26 cellular contexts compared by ENCODE assay signal in genomic region chr16:67731071-67731810, GRCh38.
"Had no signal": no experiment of that assay in that cellular context is flagged by ENCODE, and none has a peak within 500 bp of the region (broad histone marks: within the 10 kb centered on the region; RNA-seq: fewer than 3 reads in every experiment).

No MANE protein-coding gene starts in this region.

- H3K27me3 ChIP-seq: ascending aorta, brain microvascular endothelial cell, heart right ventricle, upper lobe of left lung had no signal

- H3K9me3 ChIP-seq: ascending aorta, heart right ventricle, upper lobe of left lung had no signal

- H3K27me3 Mint-ChIP-seq: activated CD4-positive, alpha-beta T cell treated with anti-CD3 and anti-CD28 coated beads, Interleukin-2, amount 10 ng/mL, durations not matched to agents 7 days and 5 days; naive thymus-derived CD4-positive, alpha-beta T cell; progenitor cell of endocrine pancreas had no signal

- H3K4me3 Mint-ChIP-seq: activated CD4-positive, alpha-beta T cell treated with anti-CD3 and anti-CD28 coated beads, Interleukin-2, amount 10 ng/mL, durations not matched to agents 7 days and 5 days; activated naive CD4-positive, alpha-beta T cell treated with anti-CD3 and anti-CD28 coated beads for 36 hours; activated T-cell treated with anti-CD3 and anti-CD28 coated beads, Interleukin-2, amount 50 U/mL, for 4 hours; naive thymus-derived CD4-positive, alpha-beta T cell; neural crest cell had no signal

- H3K4me3 ChIP-seq: ascending aorta, heart right ventricle, lung, SK-N-MC, upper lobe of left lung had no signal

- H3K4me1 Mint-ChIP-seq: activated CD4-positive, alpha-beta T cell treated with anti-CD3 and anti-CD28 coated beads, Interleukin-2, amount 10 ng/mL, durations not matched to agents 7 days and 5 days; naive thymus-derived CD4-positive, alpha-beta T cell; neural crest cell had no signal

- FAIRE-seq: endometrium, keratinocyte, TTC549 had no signal

- DNase-seq: activated CD4-positive, alpha-beta T cell treated with anti-CD3 and anti-CD28 coated beads, Interleukin-2, amount 10 ng/mL, durations not matched to agents 7 days and 5 days; activated CD4-positive, CD25-positive, alpha-beta regulatory T cell treated with anti-CD3 and anti-CD28 coated beads, Interleukin-2, amount 50 U/mL, for 72 hours; activated naive CD4-positive, alpha-beta T cell treated with anti-CD3 and anti-CD28 coated beads for 36 hours; activated T-cell treated with anti-CD3 and anti-CD28 coated beads, Interleukin-2, amount 50 U/mL, for 4 hours; brain microvascular endothelial cell; effector CD4-positive, alpha-beta T cell; erythroblast; foreskin fibroblast; heart right ventricle; naive thymus-derived CD4-positive, alpha-beta T cell; occipital lobe; retina; stimulated activated CD4-positive, alpha-beta T cell treated with anti-CD3 and anti-CD28 coated beads, Interleukin-4, amount 100 ng/mL, for 1 hour; stimulated activated naive CD8-positive, alpha-beta T cell treated with anti-CD3 and anti-CD28 coated beads, Interleukin-15, Interleukin-2, amounts not matched to agents 100 U/mL and 50 U/mL, for 24 hours; SW 1271; upper lobe of left lung; WERI-Rb-1 had no signal

- ATAC-seq: activated T-cell treated with anti-CD3 and anti-CD28 coated beads, Interleukin-2, amount 50 U/mL, for 4 hours; heart right ventricle; naive thymus-derived CD4-positive, alpha-beta T cell; stimulated activated naive CD8-positive, alpha-beta T cell treated with anti-CD3 and anti-CD28 coated beads, Interleukin-15, Interleukin-2, amounts not matched to agents 100 U/mL and 50 U/mL, for 24 hours had no signal

- H3K9me3 Mint-ChIP-seq: activated CD4-positive, alpha-beta T cell treated with anti-CD3 and anti-CD28 coated beads, Interleukin-2, amount 10 ng/mL, durations not matched to agents 7 days and 5 days; activated naive CD4-positive, alpha-beta T cell treated with anti-CD3 and anti-CD28 coated beads for 36 hours; activated T-cell treated with anti-CD3 and anti-CD28 coated beads, Interleukin-2, amount 50 U/mL, for 4 hours; activated T-helper 2 cell treated with anti-CD3 and anti-CD28 coated beads, Interferon-gamma antibody, Interleukin-2, Interleukin-4, amounts not matched to agents 10 μg/mL and 5 μg/mL and 100 μg/mL, durations not matched to agents 14 hours and 24 hours and 36 hours; naive thymus-derived CD4-positive, alpha-beta T cell; neural crest cell had no signal

- H3K27ac Mint-ChIP-seq: activated CD4-positive, alpha-beta T cell treated with anti-CD3 and anti-CD28 coated beads, Interleukin-2, amount 10 ng/mL, durations not matched to agents 7 days and 5 days; activated naive CD4-positive, alpha-beta T cell treated with anti-CD3 and anti-CD28 coated beads for 36 hours; activated T-helper 2 cell treated with anti-CD3 and anti-CD28 coated beads, Interferon-gamma antibody, Interleukin-2, Interleukin-4, amounts not matched to agents 10 μg/mL and 5 μg/mL and 100 μg/mL, durations not matched to agents 14 hours and 24 hours and 36 hours; progenitor cell of endocrine pancreas had no signal

- H3K27ac ChIP-seq: ascending aorta, brain microvascular endothelial cell, heart right ventricle, SK-N-MC, upper lobe of left lung, WERI-Rb-1 had no signal

- H3K4me1 ChIP-seq: ascending aorta, heart right ventricle, upper lobe of left lung had no signal
